10 cellular contexts compared by ENCODE assay signal in the genomic region with DNA sequence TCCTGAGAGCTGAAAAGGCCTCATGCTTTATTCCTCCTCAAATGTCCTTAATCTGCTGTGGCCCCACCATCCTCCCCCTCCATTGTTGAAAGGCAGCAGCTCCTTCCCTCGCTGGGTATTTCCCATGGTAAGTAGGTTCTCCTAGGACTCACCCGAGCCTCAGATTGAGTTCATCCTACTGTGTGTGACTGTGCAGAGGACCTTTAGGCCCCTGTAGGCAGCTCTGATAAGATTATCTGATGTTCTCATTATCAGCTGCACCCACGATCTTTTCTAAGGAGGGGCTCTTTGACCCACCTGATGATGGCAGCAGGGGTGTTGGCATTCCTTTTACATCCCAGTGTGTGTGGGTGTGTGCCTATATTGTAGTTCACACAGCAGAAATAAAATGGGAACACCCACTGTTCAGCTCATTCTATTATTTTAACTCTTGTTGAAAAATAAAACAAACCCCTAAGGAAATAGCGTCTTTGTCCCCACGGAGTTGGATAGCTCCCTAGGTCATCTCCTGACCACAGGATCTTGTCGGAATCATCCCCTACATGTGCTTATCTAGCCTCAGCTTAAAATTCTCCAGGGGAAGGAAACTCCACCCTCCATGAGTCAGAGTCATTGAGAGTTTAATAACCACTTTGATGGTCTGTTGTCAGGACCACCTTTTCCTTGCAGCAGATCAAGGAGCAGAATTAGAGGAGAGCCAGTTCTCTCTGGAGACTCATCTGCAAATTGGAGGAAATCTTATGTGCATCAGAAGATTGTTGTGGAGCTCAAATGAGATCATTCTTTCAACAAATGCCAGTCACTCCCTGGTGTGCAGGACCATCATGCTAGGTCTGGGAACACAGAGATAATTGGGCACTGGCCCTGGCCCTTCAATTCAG. TPM values are rescaled to one million over a fixed set of nuclear protein-coding genes. Genes with fewer than 3 reads are reported as not detected.
A peak's percentile ranks its signal among the peaks of the same experiment; 100 is the strongest.
DNase-seq lines count a peak whose midpoint lies in the region; TF ChIP-seq lines count a peak whose summit lies in the region.
"Had no signal": no experiment of that assay in that cellular context is flagged by ENCODE, and none has a peak within 500 bp of the region (broad histone marks: within the 10 kb centered on the region; RNA-seq: fewer than 3 reads in every experiment).

No MANE protein-coding gene starts in this region.

- no peaks in the 10 kb centered on the region for H3K27me3 ChIP-seq in left ventricle myocardium inferior (ENCODE audit: low read depth)
- no peaks in the 10 kb centered on the region for H3K27me3 ChIP-seq in skeletal muscle tissue (ENCODE audit: control insufficient read depth in 3 of 3, insufficient read depth in 3 of 3, low read length in 3 of 3)

- POLR2A ChIA-PET in HEK293 (lab: Yijun Ruan, JAX) = interaction anchor here (0.9 to 3.7 kb wide), 6 partner anchors 13 to 681 kb away, joined by 3 to 26 read pairs (median 4); partner anchors contain the start of genes ENDOD1, FAM76B and SRSF8

- CTCF ChIA-PET in HEK293 (lab: Yijun Ruan, JAX) = interaction anchor here (0.6 to 4.8 kb wide), 7 partner anchors 11 to 485 kb away, joined by 4 to 27 read pairs (median 4); partner anchors contain the start of gene ENDOD1

- H3K9me3 ChIP-seq in HEK293 (ENCODE audit: control insufficient read depth, insufficient read depth, low read depth, low read length) (no peaks in the 10 kb centered on the region), left ventricle myocardium inferior (replicated peaks) (no peaks in the 10 kb centered on the region), skeletal muscle tissue (ENCODE audit: control insufficient read depth in 3 of 3, low read length in 3 of 3) (no peaks in the 10 kb centered on the region)

- intact Hi-C loops in left ventricle myocardium inferior (cut with micrococcal nuclease) = no loop called here

- H3K9ac ChIP-seq in skeletal muscle tissue (ENCODE audit: low read depth in 1 of 3, low read length in 3 of 3) = peak overlapping the region in 1 of 3 donors; percentile 78

- TF ChIP-seq CTCF in HEK293 (tag by site-specific recombination; IDR thresholded peaks at IDR 0.05) (no peak), left ventricle myocardium inferior (IDR thresholded peaks at IDR 0.05; ENCODE audit: borderline replicate concordance) (no peak)

- DNase-seq in amniotic epithelial cell (ENCODE audit: low read depth) = peak; percentile 72
- DNase-seq in left ventricle myocardium inferior = no peak
- DNase-seq in activated naive CD4-positive, alpha-beta T cell treated with Interleukin-2 at 50 U/mL for 16 hours = no peak
- DNase-seq in GF-D8 (lab: John Stamatoyannopoulos, UW) = no peak
- no peak for DNase-seq in NCI-H2081 (lab: John Stamatoyannopoulos, UW)
- no peak for DNase-seq in activated CD4-positive, alpha-beta T cell treated with anti-CD3 and anti-CD28 coated beads for 4 hours

- peaks cover 20% of the 10 kb centered on the region for H3K4me1 ChIP-seq in HEK293 (ENCODE audit: control insufficient read depth, insufficient read depth, low read length)
- H3K4me1 ChIP-seq in left ventricle myocardium inferior = peaks cover 52% of the 10 kb centered on the region
- H3K4me1 ChIP-seq in skeletal muscle tissue (ENCODE audit: control insufficient read depth in 3 of 3, insufficient read depth in 3 of 3, low read length in 3 of 3) = peaks cover 74 to 87% (median 75%) of the 10 kb centered on the region in 3 donors

- H3K4me3 ChIP-seq in HEK293 (ENCODE audit: low read depth, low read length) (no peak overlapping the region), left ventricle myocardium inferior (peak overlapping the region; percentile 40), skeletal muscle tissue (ENCODE audit: low read length in 3 of 3) (peak overlapping the region in 2 of 3 donors; percentile 27 to 29)

- no peaks in the 10 kb centered on the region for H3K36me3 ChIP-seq in HEK293 (ENCODE audit: control insufficient read depth in 2 of 2, insufficient read depth in 1 of 2, low read length in 2 of 2)
- peaks cover 6% of the 10 kb centered on the region for H3K36me3 ChIP-seq in left ventricle myocardium inferior
- H3K36me3 ChIP-seq in skeletal muscle tissue (ENCODE audit: control insufficient read depth in 3 of 3, insufficient read depth in 3 of 3, low read length in 3 of 3) = peaks cover 2 to 5% (median 4%) of the 10 kb centered on the region in 3 donors

- H3K27ac ChIP-seq in HEK293 (ENCODE audit: extremely low read depth, low read depth, low read length) (peak overlapping the region; percentile 59; the same call in 1 of the 2 replicates), left ventricle myocardium inferior (replicated peaks) (peak overlapping the region; percentile 90), skeletal muscle tissue (ENCODE audit: low read depth, low read length) (peak overlapping the region; percentile 86)

TF ChIP-seq in HEK293, 187 proteins besides CTCF, POLR2A, EP300 and RAD21 (continues in another document):
- no peak for TF ChIP-seq ZNF677 (tag by site-specific recombination; IDR thresholded peaks at IDR 0.05)
- TF ChIP-seq, protein P1, sequence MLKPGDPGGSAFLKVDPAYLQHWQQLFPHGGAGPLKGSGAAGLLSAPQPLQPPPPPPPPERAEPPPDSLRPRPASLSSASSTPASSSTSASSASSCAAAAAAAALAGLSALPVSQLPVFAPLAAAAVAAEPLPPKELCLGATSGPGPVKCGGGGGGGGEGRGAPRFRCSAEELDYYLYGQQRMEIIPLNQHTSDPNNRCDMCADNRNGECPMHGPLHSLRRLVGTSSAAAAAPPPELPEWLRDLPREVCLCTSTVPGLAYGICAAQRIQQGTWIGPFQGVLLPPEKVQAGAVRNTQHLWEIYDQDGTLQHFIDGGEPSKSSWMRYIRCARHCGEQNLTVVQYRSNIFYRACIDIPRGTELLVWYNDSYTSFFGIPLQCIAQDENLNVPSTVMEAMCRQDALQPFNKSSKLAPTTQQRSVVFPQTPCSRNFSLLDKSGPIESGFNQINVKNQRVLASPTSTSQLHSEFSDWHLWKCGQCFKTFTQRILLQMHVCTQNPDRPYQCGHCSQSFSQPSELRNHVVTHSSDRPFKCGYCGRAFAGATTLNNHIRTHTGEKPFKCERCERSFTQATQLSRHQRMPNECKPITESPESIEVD (tag by site-specific recombination; IDR thresholded peaks at IDR 0.05) = peak; percentile 54; the same call in 1 of the 2 replicates
- TF ChIP-seq ZNF335 (tag by site-specific recombination; conservative IDR thresholded peaks at IDR 0.05) = 0 out of 2 replicates have a peak, but pooled peaks have one; percentile 15
- TF ChIP-seq ZNF518A (tag by site-specific recombination; conservative IDR thresholded peaks at IDR 0.05; ENCODE audit: low read depth) = peak; percentile 48
- TF ChIP-seq GLIS1 (tag by site-specific recombination; IDR thresholded peaks at IDR 0.05) = peak; percentile 68
- peak; percentile 94 for TF ChIP-seq SP7 (tag by site-specific recombination; IDR thresholded peaks at IDR 0.05)
- peak; percentile 39; the same call in 1 of the 2 replicates for TF ChIP-seq FEZF1 (tag by site-specific recombination; IDR thresholded peaks at IDR 0.05)
- TF ChIP-seq ZEB2 (tag by site-specific recombination; IDR thresholded peaks at IDR 0.05) = peak; percentile 35; the same call in 1 of the 2 replicates
- no peak for TF ChIP-seq BCL11B (tag by site-specific recombination; IDR thresholded peaks at IDR 0.05; ENCODE audit: low read depth)

RNA-seq across cellular contexts. Expression of gene ENDOD1, which starts 19.3 kb away (rescaled TPM):
- total RNA-seq in left ventricle myocardium inferior (11.3 TPM), skeletal muscle tissue (99.2 TPM)

RNA-seq across cellular contexts. Expression of gene SRSF8, which starts 42.2 kb away (rescaled TPM):
- total RNA-seq in left ventricle myocardium inferior (19.0 TPM), skeletal muscle tissue (11.5 TPM)

RNA-seq across cellular contexts. Expression of gene KDM4F, which starts 59.7 kb away (rescaled TPM):
- total RNA-seq in left ventricle myocardium inferior (not detected), skeletal muscle tissue (not detected)
- total RNA-seq: posterior vena cava, subcutaneous adipose tissue had no signal
